11 cellular contexts compared by ENCODE assay signal in the genomic region with DNA sequence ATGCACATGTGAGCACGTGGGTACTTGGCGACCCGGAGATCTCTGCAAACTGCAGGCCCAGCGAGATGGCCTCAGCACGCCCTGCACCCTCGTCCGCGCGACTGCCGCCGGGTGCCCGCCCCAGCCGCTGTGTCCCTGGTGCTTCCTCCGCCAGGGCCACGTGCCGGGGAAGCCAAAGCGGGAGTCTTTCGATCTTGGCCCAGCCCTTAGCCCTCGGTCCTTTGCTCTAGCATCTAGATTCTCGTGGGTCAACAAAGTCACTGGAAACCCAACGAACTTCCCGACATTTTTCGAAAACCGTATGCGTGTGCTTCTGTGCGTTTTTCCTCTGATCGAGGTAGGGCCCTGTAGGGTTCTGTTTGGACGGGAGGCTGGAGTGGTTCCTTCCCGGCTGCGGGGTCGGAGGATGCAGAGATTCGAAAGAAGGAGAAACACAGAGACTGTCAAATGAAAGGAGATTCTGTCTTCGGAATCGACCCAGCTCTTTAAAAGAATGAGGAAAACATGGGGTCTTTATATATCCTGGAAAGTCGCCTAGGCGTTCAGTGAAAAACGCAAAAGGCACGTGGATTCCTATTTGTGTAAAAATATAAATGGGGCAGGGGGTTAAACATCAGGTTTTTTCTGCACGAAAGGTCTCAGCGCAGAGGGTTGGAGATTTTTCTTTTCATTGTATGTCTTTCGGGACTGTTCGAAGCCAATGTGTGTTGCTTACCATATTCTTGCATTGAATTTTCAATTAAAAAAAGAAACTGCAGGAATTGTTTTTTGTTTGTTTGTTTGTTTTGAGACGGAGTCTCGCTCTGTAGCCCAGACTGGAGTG.
A peak's percentile ranks its signal among the peaks of the same experiment; 100 is the strongest.
DNase-seq lines count a peak whose midpoint lies in the region; ATAC-seq and TF ChIP-seq lines count a peak whose summit lies in the region.
"Had no signal": no experiment of that assay in that cellular context is flagged by ENCODE, and none has a peak within 500 bp of the region (broad histone marks: within the 10 kb centered on the region; RNA-seq: fewer than 3 reads in every experiment).

No MANE protein-coding gene starts in this region.

- peaks cover 40% of the 10 kb centered on the region for H3K4me1 Mint-ChIP-seq in activated CD4-positive, alpha-beta T cell treated with anti-CD3 and anti-CD28 coated beads, Interleukin-2, amount 10 ng/mL, durations not matched to agents 7 days and 5 days

- TF ChIP-seq CTCF in WERI-Rb-1 (IDR thresholded peaks at IDR 0.05; ENCODE audit: low read depth, low read length) (no peak), testis (IDR thresholded peaks at IDR 0.05) (no peak)

- no peak overlapping the region for H3K4me3 Mint-ChIP-seq in activated CD4-positive, alpha-beta T cell treated with anti-CD3 and anti-CD28 coated beads, Interleukin-2, amount 10 ng/mL, durations not matched to agents 7 days and 5 days

- peaks cover 73% of the 10 kb centered on the region for H3K27me3 Mint-ChIP-seq in activated CD4-positive, alpha-beta T cell treated with anti-CD3 and anti-CD28 coated beads, Interleukin-2, amount 10 ng/mL, durations not matched to agents 7 days and 5 days

- H3K27ac Mint-ChIP-seq in activated CD4-positive, alpha-beta T cell treated with anti-CD3 and anti-CD28 coated beads, Interleukin-2, amount 10 ng/mL, durations not matched to agents 7 days and 5 days: peak overlapping the region; percentile 57

- ATAC-seq in HG03354 (IDR thresholded peaks at IDR 0.05; ENCODE audit: poor library complexity, severe bottlenecking, unreplicated experiment): no peak
- no peak for ATAC-seq in left ventricle myocardium superior

- TF ChIP-seq POLR2A in erythroblast (IDR thresholded peaks at IDR 0.05; ENCODE audit: low read length) (no peak), testis (IDR thresholded peaks at IDR 0.05) (no peak)

- 9 to 10% methylated on average over 27 to 44 of the region's 44 CpGs for WGBS in testis, 2 donors

- no peaks in the 10 kb centered on the region for H3K9me3 Mint-ChIP-seq in activated CD4-positive, alpha-beta T cell treated with anti-CD3 and anti-CD28 coated beads, Interleukin-2, amount 10 ng/mL, durations not matched to agents 7 days and 5 days

- intact Hi-C loops in left ventricle myocardium superior (cut with micrococcal nuclease): no loop called here
- intact Hi-C loops in testis (cut with DNase I; ENCODE audit: low total_unique reads): no loop called here

- CTCF ChIA-PET in activated CD4-positive, alpha-beta T cell treated with anti-CD3 and anti-CD28 coated beads, Interleukin-2, amount 10 ng/mL, durations not matched to agents 7 days and 5 days (lab: Charles Lee): interaction anchor here (1.1 kb wide), 1 partner anchor 11 kb away, joined by 3 read pairs; no protein-coding TSS in a partner anchor

- H3K27ac ChIP-seq in WERI-Rb-1: peak overlapping the region; percentile 97
- H3K27ac ChIP-seq in skeletal muscle tissue (ENCODE audit: low read depth, low read length): no peak overlapping the region
- H3K27ac ChIP-seq in testis: no peak overlapping the region
- H3K27ac ChIP-seq: esophagus muscularis mucosa had no signal

- DNase-seq in activated CD4-positive, alpha-beta T cell treated with anti-CD3 and anti-CD28 coated beads, Interleukin-2, amount 10 ng/mL, durations not matched to agents 7 days and 5 days: no peak
- DNase-seq in activated CD4-positive, alpha-beta T cell treated with anti-CD3 and anti-CD28 coated beads, Interleukin-2, amount 50 U/mL, for 1 hour: no peak
- DNase-seq in WERI-Rb-1 (no peak), erythroblast (lab: John Stamatoyannopoulos, UW) (peak; percentile 19 to 24), left ventricle myocardium superior (no peak), testis (no peak)
- DNase-seq: midbrain, OCI-M1 had no signal

- H3K9me3 ChIP-seq in WERI-Rb-1 (ENCODE audit: severe bottlenecking): no peaks in the 10 kb centered on the region
- no peaks in the 10 kb centered on the region for H3K9me3 ChIP-seq in skeletal muscle tissue (ENCODE audit: control insufficient read depth in 3 of 3, low read length in 3 of 3)
- H3K9me3 ChIP-seq in testis: no peaks in the 10 kb centered on the region

- H3K4me1 ChIP-seq in skeletal muscle tissue (ENCODE audit: control insufficient read depth in 3 of 3, insufficient read depth in 3 of 3, low read length in 3 of 3) (peaks cover 31 to 48% (median 32%) of the 10 kb centered on the region in 3 donors), testis (peaks cover 21% of the 10 kb centered on the region)

- H3K36me3 Mint-ChIP-seq in activated CD4-positive, alpha-beta T cell treated with anti-CD3 and anti-CD28 coated beads, Interleukin-2, amount 10 ng/mL, durations not matched to agents 7 days and 5 days (ENCODE audit: low read depth): peaks cover 3% of the 10 kb centered on the region

- H3K27me3 ChIP-seq in WERI-Rb-1 (ENCODE audit: insufficient read depth, low read depth, severe bottlenecking) (no peaks in the 10 kb centered on the region), skeletal muscle tissue (ENCODE audit: control insufficient read depth in 3 of 3, insufficient read depth in 3 of 3, low read length in 3 of 3) (peaks cover 73 to 85% (median 77%) of the 10 kb centered on the region in 3 donors), testis (peaks cover 10% of the 10 kb centered on the region)

- H3K36me3 ChIP-seq in WERI-Rb-1: peaks cover 19% of the 10 kb centered on the region
- no peaks in the 10 kb centered on the region for H3K36me3 ChIP-seq in skeletal muscle tissue (ENCODE audit: control insufficient read depth in 3 of 3, insufficient read depth in 3 of 3, low read length in 3 of 3)
- H3K36me3 ChIP-seq in testis (ENCODE audit: low read depth, missing control alignments): no peaks in the 10 kb centered on the region
- H3K36me3 ChIP-seq: esophagus muscularis mucosa had no signal

- H3K4me3 ChIP-seq in WERI-Rb-1 (ENCODE audit: low read depth, low read length): peak overlapping the region; percentile 85; the same call in 1 of the 2 replicates
- H3K4me3 ChIP-seq in skeletal muscle tissue (ENCODE audit: low read length in 3 of 3): peak overlapping the region in 2 of 3 donors; percentile 13 to 26
- H3K4me3 ChIP-seq in testis: no peak overlapping the region

- POLR2A ChIA-PET in activated CD4-positive, alpha-beta T cell treated with anti-CD3 and anti-CD28 coated beads, Interleukin-2, amount 10 ng/mL, durations not matched to agents 7 days and 5 days (lab: Charles Lee): no interaction called here

- no peak overlapping the region for H3K9ac ChIP-seq in skeletal muscle tissue (ENCODE audit: low read depth in 1 of 3, low read length in 3 of 3)

Comparison
In these comparisons a context has a peak if more than half of its experiments do, and no peak if none do; other contexts are left out.
1. DNase-seq: peak in erythroblast (2 of 2); none in activated CD4-positive, alpha-beta T cell treated with anti-CD3 and anti-CD28 coated beads, Interleukin-2, amount 10 ng/mL, durations not matched to agents 7 days and 5 days (single experiment), activated CD4-positive, alpha-beta T cell treated with anti-CD3 and anti-CD28 coated beads, Interleukin-2, amount 50 U/mL, for 1 hour (single experiment), WERI-Rb-1 (single experiment), left ventricle myocardium superior (single experiment) and testis (single experiment).
2. H3K4me3 ChIP-seq: peak in WERI-Rb-1 (single experiment) and skeletal muscle tissue (2 of 3); none in testis (0 of 2).